ENCODE assay signal across 8 cellular contexts in the genomic region with DNA sequence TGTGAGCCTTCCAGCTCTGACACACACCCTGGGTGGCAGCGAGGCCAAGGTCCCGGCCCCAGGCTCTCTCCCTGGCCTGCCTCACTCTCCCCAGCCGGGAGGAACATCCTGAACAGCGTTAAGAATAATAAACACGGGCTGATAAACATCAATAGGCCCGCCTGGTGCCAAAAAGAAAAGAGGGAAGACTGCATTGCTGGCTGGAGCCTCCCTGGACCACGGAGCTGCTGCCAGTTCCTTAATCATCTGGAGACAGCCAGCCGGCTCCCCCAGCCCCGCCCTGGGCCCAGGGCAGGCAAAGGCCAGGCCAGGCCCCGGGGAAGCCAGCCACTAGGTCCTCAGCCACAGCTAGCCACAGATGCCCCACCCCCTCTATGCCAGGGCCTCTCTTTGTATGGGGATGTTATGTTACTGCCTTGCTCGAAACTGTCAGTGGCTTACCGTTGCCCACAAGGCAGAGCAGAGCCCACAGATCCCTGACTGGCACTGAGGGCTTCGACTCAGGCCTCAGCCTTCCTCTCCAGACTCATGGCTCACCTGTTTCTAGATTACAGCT.
DNase-seq lines count a peak whose midpoint lies in the region; ATAC-seq and TF ChIP-seq lines count a peak whose summit lies in the region.

No MANE protein-coding gene starts in this region.

- no peaks in the 10 kb centered on the region for H3K36me3 Mint-ChIP-seq in activated T-cell treated with anti-CD3 and anti-CD28 coated beads, Interleukin-2, amount 50 U/mL, for 24 hours (ENCODE audit: low read depth)

- no peak overlapping the region for H3K27ac Mint-ChIP-seq in activated T-cell treated with anti-CD3 and anti-CD28 coated beads, Interleukin-2, amount 50 U/mL, for 24 hours

- peak overlapping the region; percentile 23 to 70 (median 39) for H3K27ac ChIP-seq in body of pancreas
- H3K27ac ChIP-seq in right lobe of liver: no peak overlapping the region
- H3K27ac ChIP-seq in upper lobe of right lung: no peak overlapping the region

- H3K9me3 ChIP-seq in body of pancreas (no peaks in the 10 kb centered on the region), right lobe of liver (no peaks in the 10 kb centered on the region), upper lobe of right lung (no peaks in the 10 kb centered on the region)

- H3K4me1 Mint-ChIP-seq in activated T-cell treated with anti-CD3 and anti-CD28 coated beads, Interleukin-2, amount 50 U/mL, for 24 hours (ENCODE audit: low read depth): no peaks in the 10 kb centered on the region

- H3K36me3 ChIP-seq in body of pancreas (replicated peaks in 1 of 2; ENCODE audit: insufficient read depth in 1 of 2, low read depth in 2 of 2) (no peaks in the 10 kb centered on the region), right lobe of liver (peaks cover 0 to 2% (median 0%) of the 10 kb centered on the region in 4 donors), upper lobe of right lung (no peaks in the 10 kb centered on the region)

- peaks cover 5% of the 10 kb centered on the region for H3K9me3 Mint-ChIP-seq in activated T-cell treated with anti-CD3 and anti-CD28 coated beads, Interleukin-2, amount 50 U/mL, for 24 hours

- TF ChIP-seq CTCF in LNCaP clone FGC (IDR thresholded peaks at IDR 0.05; ENCODE audit: control insufficient read depth, extremely low read depth, insufficient read depth) (no peak), body of pancreas (IDR thresholded peaks at IDR 0.05) (no peak), right lobe of liver (IDR thresholded peaks at IDR 0.05) (no peak), upper lobe of right lung (IDR thresholded peaks at IDR 0.05) (no peak)

- intact Hi-C loops in body of pancreas (cut with DNase I): no loop called here
- intact Hi-C loops in right lobe of liver (cut with DNase I): no loop called here
- intact Hi-C loops in upper lobe of right lung (cut with DNase I): no loop called here

- TF ChIP-seq POLR2A in body of pancreas (IDR thresholded peaks at IDR 0.05) (no peak), right lobe of liver (IDR thresholded peaks at IDR 0.05) (no peak)

- ATAC-seq in body of pancreas (peak; percentile 62), right lobe of liver (peak; percentile 9 to 40 (median 29)), upper lobe of right lung (peak; percentile 57)

- peaks cover 24% of the 10 kb centered on the region for H3K4me1 ChIP-seq in body of pancreas
- no peaks in the 10 kb centered on the region for H3K4me1 ChIP-seq in right lobe of liver
- peaks cover 21% of the 10 kb centered on the region for H3K4me1 ChIP-seq in upper lobe of right lung

- DNase-seq in LNCaP clone FGC (ENCODE audit: low read depth) (peak; percentile 23), body of pancreas (peak; percentile 21 to 55 (median 48)), right lobe of liver (no peak), upper lobe of right lung (no peak), NCI-H1048 (lab: John Stamatoyannopoulos, UW) (no peak), GF-D8 (lab: John Stamatoyannopoulos, UW) (no peak), LoVo (ENCODE audit: low spot score) (no peak)
- DNase-seq in activated T-cell treated with anti-CD3 and anti-CD28 coated beads, Interleukin-2, amount 50 U/mL, for 24 hours: no peak

- 17 to 38% methylated on average over 5 to 13 of the region's 13 CpGs for WGBS in body of pancreas, 2 donors
- whole genome bisulfite sequencing in right lobe of liver (ENCODE audit: insufficient coverage, low coverage, low lambda C conversion rate, missing lambda C conversion rate): 32% methylated on average over 4 of the region's 13 CpGs

- 0 out of 2 replicates have a peak overlapping the region, but pooled peaks have one; percentile 9 for H3K4me3 ChIP-seq in LNCaP clone FGC (ENCODE audit: low read depth, low read length)
- no peak overlapping the region for H3K4me3 ChIP-seq in body of pancreas
- no peak overlapping the region for H3K4me3 ChIP-seq in right lobe of liver
- H3K4me3 ChIP-seq in upper lobe of right lung: no peak overlapping the region

- H3K27me3 Mint-ChIP-seq in activated T-cell treated with anti-CD3 and anti-CD28 coated beads, Interleukin-2, amount 50 U/mL, for 24 hours: peaks cover 22% of the 10 kb centered on the region

- H3K4me3 Mint-ChIP-seq in activated T-cell treated with anti-CD3 and anti-CD28 coated beads, Interleukin-2, amount 50 U/mL, for 24 hours: no peak overlapping the region

- no peaks in the 10 kb centered on the region for H3K27me3 ChIP-seq in body of pancreas
- H3K27me3 ChIP-seq in right lobe of liver: no peaks in the 10 kb centered on the region
- no peaks in the 10 kb centered on the region for H3K27me3 ChIP-seq in upper lobe of right lung

Comparison
In these comparisons a context has a peak if more than half of its experiments do, and no peak if none do; other contexts are left out.
1. DNase-seq: peak in LNCaP clone FGC (single experiment) and body of pancreas (4 of 4); none in right lobe of liver (0 of 3), upper lobe of right lung (single experiment), NCI-H1048 (single experiment), activated T-cell treated with anti-CD3 and anti-CD28 coated beads, Interleukin-2, amount 50 U/mL, for 24 hours (single experiment), GF-D8 (single experiment) and LoVo (single experiment).
2. H3K27ac ChIP-seq: peak in body of pancreas (4 of 4); none in right lobe of liver (0 of 3) and upper lobe of right lung (single experiment).
3. Peak in every context shown above with its lines, with median percentiles within 50 percentile points of each other: ATAC-seq.